ENCODE assay signal across 11 cellular contexts in the genomic region with DNA sequence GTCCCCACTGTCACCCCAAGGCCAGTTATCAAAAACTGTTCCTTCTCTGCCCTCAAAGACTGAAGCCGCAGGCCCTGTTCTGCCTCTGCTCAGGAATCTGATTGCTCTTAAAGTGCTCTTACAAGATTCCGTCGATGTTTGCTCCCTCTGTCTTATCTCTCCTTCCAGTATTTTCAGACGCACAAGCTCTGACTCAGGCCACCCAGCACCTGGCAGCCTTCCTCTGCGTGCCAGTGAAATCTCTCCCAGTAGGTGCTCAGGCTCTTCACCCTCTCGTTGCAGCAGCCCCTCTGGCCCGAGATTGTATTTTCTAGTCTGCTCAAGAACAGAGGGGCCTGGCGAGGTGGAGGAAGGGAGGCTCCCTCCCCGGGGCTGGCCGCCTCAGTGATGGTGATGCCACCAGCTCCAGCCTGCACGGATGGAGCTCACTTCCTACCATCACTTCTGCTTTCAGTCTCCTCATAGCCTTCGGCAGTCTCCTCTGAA.
DNase-seq lines count a peak whose midpoint lies in the region; ATAC-seq and TF ChIP-seq lines count a peak whose summit lies in the region.
"Had no signal": no experiment of that assay in that cellular context is flagged by ENCODE, and none has a peak within 500 bp of the region (broad histone marks: within the 10 kb centered on the region; RNA-seq: fewer than 3 reads in every experiment).

No MANE protein-coding gene starts in this region.

- DNase-seq in T-helper 1 cell (no peak), NB4 (ENCODE audit: low read depth) (peak; percentile 18), NCI-H1436 treated with DMSO at 0.1 percent for 48 hours (lab: John Stamatoyannopoulos, UW) (no peak)
- DNase-seq: activated gamma-delta T cell had no signal

- H3K4me3 ChIP-seq in NB4 (ENCODE audit: low read depth, low read length) (no peak overlapping the region), neutrophil (ENCODE audit: low read depth in 1 of 2, low read length in 1 of 2) (no peak overlapping the region)

- H3K9me3 ChIP-seq in neutrophil, result no peaks in the 10 kb centered on the region

- H3K9me3 Mint-ChIP-seq in T-helper 1 cell treated with Interleukin-12 subunit alpha and Interleukin-12 subunit beta and Interleukin-4 antibody, amounts not matched to agents 30 μg/mL and 1 μg/mL, for 36 hours, result no peaks in the 10 kb centered on the region
- no peaks in the 10 kb centered on the region for H3K9me3 Mint-ChIP-seq in dendritic cell treated with granulocyte-macrophage colony-stimulating factor and Interleukin-4, amounts not matched to agents 40 ng/mL and 50 ng/mL, for 4 days

- H3K4me3 Mint-ChIP-seq in T-helper 1 cell treated with Interleukin-12 subunit alpha and Interleukin-12 subunit beta and Interleukin-4 antibody, amounts not matched to agents 30 μg/mL and 1 μg/mL, for 36 hours, result no peak overlapping the region
- no peak overlapping the region for H3K4me3 Mint-ChIP-seq in dendritic cell treated with granulocyte-macrophage colony-stimulating factor and Interleukin-4, amounts not matched to agents 40 ng/mL and 50 ng/mL, for 4 days

- no peaks in the 10 kb centered on the region for H3K27me3 ChIP-seq in neutrophil

- peak overlapping the region; percentile 19 for H3K27ac Mint-ChIP-seq in T-helper 1 cell treated with Interleukin-12 subunit alpha and Interleukin-12 subunit beta and Interleukin-4 antibody, amounts not matched to agents 30 μg/mL and 1 μg/mL, for 36 hours
- peak overlapping the region; percentile 18 for H3K27ac Mint-ChIP-seq in dendritic cell treated with granulocyte-macrophage colony-stimulating factor and Interleukin-4, amounts not matched to agents 40 ng/mL and 50 ng/mL, for 4 days

- intact Hi-C loops in dendritic cell treated with granulocyte-macrophage colony-stimulating factor and Interleukin-4, amounts not matched to agents 40 ng/mL and 50 ng/mL, for 4 days (cut with micrococcal nuclease), result loop anchor here (10.0 kb wide), 1 partner anchor 140 kb away; no protein-coding TSS in a partner anchor

- H3K4me1 ChIP-seq in neutrophil (ENCODE audit: control insufficient read depth in 1 of 2, insufficient read depth in 1 of 2, low read depth in 1 of 2, low read length in 1 of 2), result peaks cover under 1 to 5% of the 10 kb centered on the region in 2 experiments

- peak overlapping the region; percentile 67 for H3K27ac ChIP-seq in neutrophil
- H3K27ac ChIP-seq: KMS-11 had no signal

- H3K36me3 ChIP-seq in neutrophil, result peaks cover 81% of the 10 kb centered on the region

- H3K4me1 Mint-ChIP-seq in T-helper 1 cell treated with Interleukin-12 subunit alpha and Interleukin-12 subunit beta and Interleukin-4 antibody, amounts not matched to agents 30 μg/mL and 1 μg/mL, for 36 hours (ENCODE audit: low read depth), result peaks cover 22% of the 10 kb centered on the region
- H3K4me1 Mint-ChIP-seq in dendritic cell treated with granulocyte-macrophage colony-stimulating factor and Interleukin-4, amounts not matched to agents 40 ng/mL and 50 ng/mL, for 4 days (ENCODE audit: low read depth), result peaks cover 22% of the 10 kb centered on the region

- H3K27me3 Mint-ChIP-seq in T-helper 1 cell treated with Interleukin-12 subunit alpha and Interleukin-12 subunit beta and Interleukin-4 antibody, amounts not matched to agents 30 μg/mL and 1 μg/mL, for 36 hours (ENCODE audit: low read depth), result no peaks in the 10 kb centered on the region
- H3K27me3 Mint-ChIP-seq in dendritic cell treated with granulocyte-macrophage colony-stimulating factor and Interleukin-4, amounts not matched to agents 40 ng/mL and 50 ng/mL, for 4 days, result no peaks in the 10 kb centered on the region

- no peak for TF ChIP-seq POLR2A in NB4 (IDR thresholded peaks at IDR 0.05; ENCODE audit: extremely low read depth, insufficient read length)

- ATAC-seq in GM18502 (IDR thresholded peaks at IDR 0.05; ENCODE audit: poor library complexity, unreplicated experiment) (no peak), HG03095 (IDR thresholded peaks at IDR 0.05; ENCODE audit: unreplicated experiment) (no peak)
- ATAC-seq: sciatic nerve had no signal

- peaks cover 37% of the 10 kb centered on the region for H3K36me3 Mint-ChIP-seq in T-helper 1 cell treated with Interleukin-12 subunit alpha and Interleukin-12 subunit beta and Interleukin-4 antibody, amounts not matched to agents 30 μg/mL and 1 μg/mL, for 36 hours (ENCODE audit: low read depth)
- H3K36me3 Mint-ChIP-seq in dendritic cell treated with granulocyte-macrophage colony-stimulating factor and Interleukin-4, amounts not matched to agents 40 ng/mL and 50 ng/mL, for 4 days (ENCODE audit: low read depth), result peaks cover 60% of the 10 kb centered on the region

- TF ChIP-seq CTCF in NB4 (IDR thresholded peaks at IDR 0.05; ENCODE audit: low read depth, low read length) (no peak), neutrophil (IDR thresholded peaks at IDR 0.05) (no peak)
